ENCODE assay signal across 21 cellular contexts in the genomic region with DNA sequence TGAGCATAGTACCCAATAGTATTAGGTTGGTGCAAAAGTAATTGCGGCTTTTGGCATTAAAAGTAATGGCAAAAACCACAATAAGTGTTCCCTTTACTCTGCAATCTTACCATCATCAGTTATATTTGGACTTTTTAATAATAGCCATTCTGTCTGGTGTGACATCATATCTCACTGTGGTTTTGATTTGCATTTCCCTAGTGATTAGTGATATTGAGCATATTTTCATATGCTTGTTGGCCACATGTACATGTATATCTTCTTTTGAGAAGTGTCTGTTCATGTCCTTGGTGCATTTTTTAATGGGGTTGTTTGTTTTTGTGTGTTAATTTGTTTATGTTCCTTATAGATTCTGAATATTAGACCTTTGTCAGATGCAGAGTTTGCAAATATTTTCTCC.
DNase-seq lines count a peak whose midpoint lies in the region; ATAC-seq and TF ChIP-seq lines count a peak whose summit lies in the region.
"Had no signal": no experiment of that assay in that cellular context is flagged by ENCODE, and none has a peak within 500 bp of the region (broad histone marks: within the 10 kb centered on the region; RNA-seq: fewer than 3 reads in every experiment).

No MANE protein-coding gene starts in this region.

- H3K4me1 Mint-ChIP-seq in WTC11, result peaks cover 4% of the 10 kb centered on the region; the same call in 1 of the 2 replicates
- H3K4me1 Mint-ChIP-seq in stimulated activated naive CD8-positive, alpha-beta T cell treated with anti-CD3 and anti-CD28 coated beads, Interleukin-15, amount 100 ng/mL, for 72 hours, result no peaks in the 10 kb centered on the region
- H3K4me1 Mint-ChIP-seq: CD14-positive monocyte; CD8-positive, alpha-beta memory T cell; GM23338 had no signal

- POLR2A ChIA-PET in HEK293T (lab: Yijun Ruan, JAX), result no interaction called here
- POLR2A ChIA-PET in WTC11 (lab: Charles Lee), result no interaction called here

- no peak for DNase-seq in HEK293T (ENCODE audit: extremely low spot score)
- DNase-seq in NAMALWA (ENCODE audit: low spot score), result peak; percentile 17
- DNase-seq in WTC11 (ENCODE audit: low spot score), result no peak
- no peak for DNase-seq in stimulated activated naive CD8-positive, alpha-beta T cell treated with anti-CD3 and anti-CD28 coated beads, Interleukin-15, amount 100 ng/mL, for 72 hours
- no peak for DNase-seq in OCI-M2 (lab: John Stamatoyannopoulos, UW; ENCODE audit: unreplicated experiment)
- DNase-seq: 8988T; ACHN; AML-193; BE2C; CD4-positive, alpha-beta T cell; CD8-positive, alpha-beta memory T cell; DMS53; DMS79 treated with DMSO at 0.1 percent for 48 hours; GF-D8; H9; HFFc6 had no signal

- CTCF ChIA-PET in HEK293T (lab: Yijun Ruan, JAX), result interaction anchor here (0.6 kb wide), 1 partner anchor 931 kb away, joined by 3 read pairs; no protein-coding TSS in a partner anchor
- CTCF ChIA-PET in WTC11 (lab: Charles Lee), result no interaction called here

- no peaks in the 10 kb centered on the region for H3K27me3 Mint-ChIP-seq in WTC11 (ENCODE audit: low read depth)
- H3K27me3 Mint-ChIP-seq in stimulated activated naive CD8-positive, alpha-beta T cell treated with anti-CD3 and anti-CD28 coated beads, Interleukin-15, amount 100 ng/mL, for 72 hours, result no peaks in the 10 kb centered on the region
- H3K27me3 Mint-ChIP-seq: CD4-positive, alpha-beta T cell had no signal

- H3K36me3 Mint-ChIP-seq in WTC11, result no peaks in the 10 kb centered on the region
- H3K36me3 Mint-ChIP-seq: CD14-positive monocyte; CD8-positive, alpha-beta memory T cell had no signal

- no peaks in the 10 kb centered on the region for H3K9me3 Mint-ChIP-seq in WTC11
- no peaks in the 10 kb centered on the region for H3K9me3 Mint-ChIP-seq in stimulated activated naive CD8-positive, alpha-beta T cell treated with anti-CD3 and anti-CD28 coated beads, Interleukin-15, amount 100 ng/mL, for 72 hours
- H3K9me3 Mint-ChIP-seq: GM23338, H9, HFFc6 had no signal

- ATAC-seq in GM18502 (IDR thresholded peaks at IDR 0.05; ENCODE audit: poor library complexity, unreplicated experiment), result peak; percentile 44
- no peak for ATAC-seq in WTC11
- ATAC-seq in stimulated activated naive CD8-positive, alpha-beta T cell treated with anti-CD3 and anti-CD28 coated beads, Interleukin-15, amount 100 ng/mL, for 72 hours, result no peak
- ATAC-seq: A549, GM23338, HCT116 had no signal

- TF ChIP-seq CTCF in WTC11 (IDR thresholded peaks at IDR 0.05), result no peak

- no peak overlapping the region for H3K4me3 Mint-ChIP-seq in WTC11
- no peak overlapping the region for H3K4me3 Mint-ChIP-seq in stimulated activated naive CD8-positive, alpha-beta T cell treated with anti-CD3 and anti-CD28 coated beads, Interleukin-15, amount 100 ng/mL, for 72 hours
- H3K4me3 Mint-ChIP-seq: CD14-positive monocyte; CD4-positive, alpha-beta T cell; CD8-positive, alpha-beta memory T cell; GM23338; H9; HFFc6 had no signal

- H3K27ac Mint-ChIP-seq in WTC11, result no peak overlapping the region
- no peak overlapping the region for H3K27ac Mint-ChIP-seq in stimulated activated naive CD8-positive, alpha-beta T cell treated with anti-CD3 and anti-CD28 coated beads, Interleukin-15, amount 100 ng/mL, for 72 hours
- H3K27ac Mint-ChIP-seq: CD14-positive monocyte; CD4-positive, alpha-beta T cell; CD8-positive, alpha-beta memory T cell; GM23338; H9; HFFc6 had no signal

TF ChIP-seq in HEK293T, 16 proteins besides CTCF, POLR2A, EP300 and RAD21:
- TF ChIP-seq L3MBTL2 (conservative IDR thresholded peaks at IDR 0.05), result no peak
- peak; percentile 41; the same call in 1 of the 2 replicates for TF ChIP-seq ELF4 (IDR thresholded peaks at IDR 0.05)
TF ChIP-seq in HEK293T: peak in this region for 1.

TF ChIP-seq in WTC11, 78 proteins besides CTCF, POLR2A, EP300 and RAD21 (continues in another document):
- TF ChIP-seq KAT7 (CRISPR knock-in tag; IDR thresholded peaks at IDR 0.05; ENCODE audit: borderline replicate concordance) (no peak), ZNF423 (CRISPR knock-in tag; IDR thresholded peaks at IDR 0.05) (no peak), EMX1 (CRISPR knock-in tag; IDR thresholded peaks at IDR 0.05) (no peak), FOXK1 (CRISPR knock-in tag; IDR thresholded peaks at IDR 0.05) (no peak), ZNF317 (CRISPR knock-in tag; IDR thresholded peaks at IDR 0.05; ENCODE audit: borderline replicate concordance, low read depth) (no peak), NFYB (CRISPR knock-in tag; conservative IDR thresholded peaks at IDR 0.05; ENCODE audit: low read depth) (no peak), IRF2 (CRISPR knock-in tag; IDR thresholded peaks at IDR 0.05; ENCODE audit: borderline replicate concordance, low read depth) (no peak), NR1H2 (CRISPR knock-in tag; IDR thresholded peaks at IDR 0.05) (no peak), ZNF219 (CRISPR knock-in tag; IDR thresholded peaks at IDR 0.05; ENCODE audit: borderline replicate concordance) (no peak)
- TF ChIP-seq, protein P1, sequence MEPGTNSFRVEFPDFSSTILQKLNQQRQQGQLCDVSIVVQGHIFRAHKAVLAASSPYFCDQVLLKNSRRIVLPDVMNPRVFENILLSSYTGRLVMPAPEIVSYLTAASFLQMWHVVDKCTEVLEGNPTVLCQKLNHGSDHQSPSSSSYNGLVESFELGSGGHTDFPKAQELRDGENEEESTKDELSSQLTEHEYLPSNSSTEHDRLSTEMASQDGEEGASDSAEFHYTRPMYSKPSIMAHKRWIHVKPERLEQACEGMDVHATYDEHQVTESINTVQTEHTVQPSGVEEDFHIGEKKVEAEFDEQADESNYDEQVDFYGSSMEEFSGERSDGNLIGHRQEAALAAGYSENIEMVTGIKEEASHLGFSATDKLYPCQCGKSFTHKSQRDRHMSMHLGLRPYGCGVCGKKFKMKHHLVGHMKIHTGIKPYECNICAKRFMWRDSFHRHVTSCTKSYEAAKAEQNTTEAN (CRISPR knock-in tag; IDR thresholded peaks at IDR 0.05), result no peak
- TF ChIP-seq, protein P2, sequence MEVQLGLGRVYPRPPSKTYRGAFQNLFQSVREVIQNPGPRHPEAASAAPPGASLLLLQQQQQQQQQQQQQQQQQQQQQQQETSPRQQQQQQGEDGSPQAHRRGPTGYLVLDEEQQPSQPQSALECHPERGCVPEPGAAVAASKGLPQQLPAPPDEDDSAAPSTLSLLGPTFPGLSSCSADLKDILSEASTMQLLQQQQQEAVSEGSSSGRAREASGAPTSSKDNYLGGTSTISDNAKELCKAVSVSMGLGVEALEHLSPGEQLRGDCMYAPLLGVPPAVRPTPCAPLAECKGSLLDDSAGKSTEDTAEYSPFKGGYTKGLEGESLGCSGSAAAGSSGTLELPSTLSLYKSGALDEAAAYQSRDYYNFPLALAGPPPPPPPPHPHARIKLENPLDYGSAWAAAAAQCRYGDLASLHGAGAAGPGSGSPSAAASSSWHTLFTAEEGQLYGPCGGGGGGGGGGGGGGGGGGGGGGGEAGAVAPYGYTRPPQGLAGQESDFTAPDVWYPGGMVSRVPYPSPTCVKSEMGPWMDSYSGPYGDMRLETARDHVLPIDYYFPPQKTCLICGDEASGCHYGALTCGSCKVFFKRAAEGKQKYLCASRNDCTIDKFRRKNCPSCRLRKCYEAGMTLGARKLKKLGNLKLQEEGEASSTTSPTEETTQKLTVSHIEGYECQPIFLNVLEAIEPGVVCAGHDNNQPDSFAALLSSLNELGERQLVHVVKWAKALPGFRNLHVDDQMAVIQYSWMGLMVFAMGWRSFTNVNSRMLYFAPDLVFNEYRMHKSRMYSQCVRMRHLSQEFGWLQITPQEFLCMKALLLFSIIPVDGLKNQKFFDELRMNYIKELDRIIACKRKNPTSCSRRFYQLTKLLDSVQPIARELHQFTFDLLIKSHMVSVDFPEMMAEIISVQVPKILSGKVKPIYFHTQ (CRISPR knock-in tag; IDR thresholded peaks at IDR 0.05), result no peak
- TF ChIP-seq, protein P3, sequence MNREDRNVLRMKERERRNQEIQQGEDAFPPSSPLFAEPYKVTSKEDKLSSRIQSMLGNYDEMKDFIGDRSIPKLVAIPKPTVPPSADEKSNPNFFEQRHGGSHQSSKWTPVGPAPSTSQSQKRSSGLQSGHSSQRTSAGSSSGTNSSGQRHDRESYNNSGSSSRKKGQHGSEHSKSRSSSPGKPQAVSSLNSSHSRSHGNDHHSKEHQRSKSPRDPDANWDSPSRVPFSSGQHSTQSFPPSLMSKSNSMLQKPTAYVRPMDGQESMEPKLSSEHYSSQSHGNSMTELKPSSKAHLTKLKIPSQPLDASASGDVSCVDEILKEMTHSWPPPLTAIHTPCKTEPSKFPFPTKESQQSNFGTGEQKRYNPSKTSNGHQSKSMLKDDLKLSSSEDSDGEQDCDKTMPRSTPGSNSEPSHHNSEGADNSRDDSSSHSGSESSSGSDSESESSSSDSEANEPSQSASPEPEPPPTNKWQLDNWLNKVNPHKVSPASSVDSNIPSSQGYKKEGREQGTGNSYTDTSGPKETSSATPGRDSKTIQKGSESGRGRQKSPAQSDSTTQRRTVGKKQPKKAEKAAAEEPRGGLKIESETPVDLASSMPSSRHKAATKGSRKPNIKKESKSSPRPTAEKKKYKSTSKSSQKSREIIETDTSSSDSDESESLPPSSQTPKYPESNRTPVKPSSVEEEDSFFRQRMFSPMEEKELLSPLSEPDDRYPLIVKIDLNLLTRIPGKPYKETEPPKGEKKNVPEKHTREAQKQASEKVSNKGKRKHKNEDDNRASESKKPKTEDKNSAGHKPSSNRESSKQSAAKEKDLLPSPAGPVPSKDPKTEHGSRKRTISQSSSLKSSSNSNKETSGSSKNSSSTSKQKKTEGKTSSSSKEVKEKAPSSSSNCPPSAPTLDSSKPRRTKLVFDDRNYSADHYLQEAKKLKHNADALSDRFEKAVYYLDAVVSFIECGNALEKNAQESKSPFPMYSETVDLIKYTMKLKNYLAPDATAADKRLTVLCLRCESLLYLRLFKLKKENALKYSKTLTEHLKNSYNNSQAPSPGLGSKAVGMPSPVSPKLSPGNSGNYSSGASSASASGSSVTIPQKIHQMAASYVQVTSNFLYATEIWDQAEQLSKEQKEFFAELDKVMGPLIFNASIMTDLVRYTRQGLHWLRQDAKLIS (CRISPR knock-in tag; IDR thresholded peaks at IDR 0.05; ENCODE audit: borderline replicate concordance), result no peak
